13 cellular contexts compared by ENCODE assay signal in the genomic region with DNA sequence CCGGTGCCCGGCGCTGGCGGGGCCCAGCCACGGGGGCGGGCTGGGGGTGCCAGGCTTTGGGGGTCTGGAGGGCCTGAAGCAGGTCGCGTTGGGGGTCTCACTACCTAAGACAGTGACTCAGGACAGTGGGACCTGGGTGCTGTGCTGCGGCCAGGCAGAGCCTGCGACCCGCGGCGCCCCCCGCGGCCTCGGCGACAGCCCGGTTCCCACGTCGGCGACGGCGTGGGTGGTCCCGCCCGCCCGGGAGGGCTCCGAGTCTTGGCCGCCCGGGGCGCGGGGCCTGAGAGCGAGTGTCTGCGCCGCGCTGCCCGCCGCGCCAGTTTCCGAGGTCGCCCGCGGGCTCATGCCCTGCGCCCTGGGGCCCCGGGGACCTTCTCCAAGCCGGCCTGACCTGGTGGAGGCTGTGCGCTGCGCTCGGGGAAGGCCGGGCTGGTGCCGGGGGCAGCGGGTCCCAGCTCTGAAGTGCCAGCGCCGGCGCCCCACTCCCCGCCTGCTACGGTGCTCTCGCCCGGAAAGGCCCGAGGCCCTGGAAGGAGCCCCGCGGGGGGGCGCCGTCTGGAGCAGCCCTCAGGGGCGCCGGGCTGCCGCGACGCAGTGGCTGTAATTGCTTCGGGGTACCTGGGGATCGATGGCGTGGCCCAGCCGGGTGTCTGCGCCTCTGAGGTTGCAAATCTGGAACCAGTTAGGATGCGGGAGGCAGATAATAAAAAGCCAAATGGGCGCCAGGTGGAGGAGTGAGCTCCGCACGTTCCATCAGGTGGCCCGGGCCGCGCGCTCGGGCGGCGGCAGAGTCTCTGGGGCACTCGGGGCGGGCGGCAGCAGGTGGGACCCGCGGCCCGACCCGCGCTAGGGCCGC.
DNase-seq lines count a peak whose midpoint lies in the region; ATAC-seq and TF ChIP-seq lines count a peak whose summit lies in the region.
"Had no signal": no experiment of that assay in that cellular context is flagged by ENCODE, and none has a peak within 500 bp of the region (broad histone marks: within the 10 kb centered on the region; RNA-seq: fewer than 3 reads in every experiment).

No MANE protein-coding gene starts in this region.

- H3K27ac ChIP-seq in cardiac muscle cell = no peak overlapping the region
- no peak overlapping the region for H3K27ac ChIP-seq in ectodermal cell (ENCODE audit: insufficient read depth, low read depth, low read length, poor library complexity, severe bottlenecking)
- H3K27ac ChIP-seq in mesodermal cell (ENCODE audit: low read depth, low read length, severe bottlenecking) = no peak overlapping the region
- H3K27ac ChIP-seq in thoracic aorta = no peak overlapping the region
- H3K27ac ChIP-seq: tibial artery had no signal

- H3K27me3 ChIP-seq in cardiac muscle cell (peaks cover 87% of the 10 kb centered on the region), ectodermal cell (ENCODE audit: control insufficient read depth, insufficient read depth, low read length, poor library complexity, severe bottlenecking) (peaks cover 93% of the 10 kb centered on the region), thoracic aorta (replicated peaks; ENCODE audit: insufficient read depth) (peaks cover 29% of the 10 kb centered on the region)

- H3K4me1 ChIP-seq in cardiac muscle cell (ENCODE audit: low read depth) (no peaks in the 10 kb centered on the region), ectodermal cell (ENCODE audit: control insufficient read depth, insufficient read depth, low read length) (peaks cover 13% of the 10 kb centered on the region), mesodermal cell (ENCODE audit: control insufficient read depth, insufficient read depth, low read length, poor library complexity, severe bottlenecking) (peaks cover 7% of the 10 kb centered on the region), thoracic aorta (ENCODE audit: control insufficient read depth in 1 of 2, low read depth in 2 of 2) (peaks cover 4 to 17% of the 10 kb centered on the region in 2 donors)

- 2% methylated on average over 93 of the region's 93 CpGs for WGBS in ectodermal cell, 2 experiments
- WGBS in mesodermal cell (ENCODE audit: insufficient coverage in 2 of 2), 2 experiments = 3% methylated on average over 80 to 87 of the region's 93 CpGs

- H3K4me3 ChIP-seq in cardiac muscle cell = peak overlapping the region; percentile 13
- H3K4me3 ChIP-seq in ectodermal cell (ENCODE audit: insufficient read depth, low read depth, low read length) = peak overlapping the region; percentile 8
- H3K4me3 ChIP-seq in mesodermal cell (ENCODE audit: extremely low read depth, insufficient read depth, low read length, poor library complexity, severe bottlenecking) = peak overlapping the region; percentile 14
- H3K4me3 ChIP-seq in thoracic aorta = peak overlapping the region; percentile 18

- TF ChIP-seq CTCF in cardiac muscle cell (IDR thresholded peaks at IDR 0.05; ENCODE audit: low read depth, low read length) (no peak), thoracic aorta (IDR thresholded peaks at IDR 0.05) (no peak)

- ATAC-seq in left ventricle myocardium superior (no peak), thoracic aorta (ENCODE audit: insufficient number of reproducible peaks, low FRiP score, low read depth) (no peak), HG02571 (IDR thresholded peaks at IDR 0.05; ENCODE audit: unreplicated experiment) (no peak), GM18498 (IDR thresholded peaks at IDR 0.05; ENCODE audit: unreplicated experiment) (no peak)

- intact Hi-C loops in left ventricle myocardium superior (cut with micrococcal nuclease) = no loop called here

- H3K9me3 ChIP-seq in cardiac muscle cell (ENCODE audit: low read depth) = no peaks in the 10 kb centered on the region
- H3K9me3 ChIP-seq in ectodermal cell (ENCODE audit: control insufficient read depth, low read length) = no peaks in the 10 kb centered on the region
- H3K9me3 ChIP-seq in mesodermal cell (ENCODE audit: control insufficient read depth, low read length) = no peaks in the 10 kb centered on the region
- no peaks in the 10 kb centered on the region for H3K9me3 ChIP-seq in thoracic aorta
- H3K9me3 ChIP-seq: tibial artery had no signal

- DNase-seq in cardiac muscle cell (ENCODE audit: low read depth in 1 of 2, low spot score in 1 of 2) (no peak), left ventricle myocardium superior (no peak), thoracic aorta (ENCODE audit: low spot score) (no peak), NCI-H2107 (lab: John Stamatoyannopoulos, UW) (no peak)
- DNase-seq: activated CD4-positive, CD25-positive, alpha-beta regulatory T cell treated with anti-CD3 and anti-CD28 coated beads, Interleukin-2, amount 50 U/mL, for 72 hours; DMS53; kidney glomerular epithelial cell; OCI-M1 had no signal

- H3K36me3 ChIP-seq in cardiac muscle cell (no peaks in the 10 kb centered on the region), ectodermal cell (ENCODE audit: control insufficient read depth, insufficient read depth, low read length) (no peaks in the 10 kb centered on the region), mesodermal cell (ENCODE audit: control insufficient read depth, insufficient read depth, low read length) (no peaks in the 10 kb centered on the region), thoracic aorta (no peaks in the 10 kb centered on the region)
- H3K36me3 ChIP-seq: tibial artery had no signal
